9 cellular contexts compared by ENCODE assay signal in genomic region chr3:140677764-140678163, GRCh38. TPM values are rescaled to one million over a fixed set of nuclear protein-coding genes. Genes with fewer than 3 reads are reported as not detected.
"Had no signal": no experiment of that assay in that cellular context is flagged by ENCODE, and none has a peak within 500 bp of the region (broad histone marks: within the 10 kb centered on the region; RNA-seq: fewer than 3 reads in every experiment).

Gene TRIM42 (plus strand): TSS chr3:140678064. CDS start chr3:140678230, 166 bp downstream.

- H3K4me2 ChIP-seq: GM23338 had no signal

- H3K4me3 Mint-ChIP-seq: GM23338, H9, IgD-negative memory B cell had no signal

- H3K27ac ChIP-seq: HL-60 had no signal

- H3K27me3 Mint-ChIP-seq: IgD-negative memory B cell had no signal

- H3K4me3 ChIP-seq: GM23338 had no signal

- ATAC-seq: GM23338, HepG2 had no signal

- DNase-seq: H9, HCEC 1CT, KBM-7 had no signal

- H3K27ac Mint-ChIP-seq: GM23338, H9, IgD-negative memory B cell had no signal

- H2AFZ ChIP-seq: GM23338 had no signal

- H3K4me1 Mint-ChIP-seq: GM23338, H9, IgD-negative memory B cell had no signal

RNA-seq across cellular contexts. Expression of gene TRIM42, which starts in this region (rescaled TPM):
- total RNA-seq: GM23338, H1, H9, HepG2, HT1080 had no signal
